ENCODE assay signal across 20 cellular contexts in genomic region chr5:125526940-125527339, GRCh38.
DNase-seq lines count a peak whose midpoint lies in the region; ATAC-seq and TF ChIP-seq lines count a peak whose summit lies in the region.
"Had no signal": no experiment of that assay in that cellular context is flagged by ENCODE, and none has a peak within 500 bp of the region (broad histone marks: within the 10 kb centered on the region; RNA-seq: fewer than 3 reads in every experiment).

No MANE protein-coding gene starts in this region.

- no peaks in the 10 kb centered on the region for H3K9me3 ChIP-seq in T-helper 17 cell (ENCODE audit: control insufficient read depth, low read length, poor library complexity, severe bottlenecking)
- no peaks in the 10 kb centered on the region for H3K9me3 ChIP-seq in H9 (ENCODE audit: control insufficient read depth, low read depth, low read length)
- H3K9me3 ChIP-seq: heart right ventricle had no signal

- H3K79me2 ChIP-seq in ACC112 (ENCODE audit: control insufficient read depth, insufficient read depth, low read length, unreplicated experiment) = no peaks in the 10 kb centered on the region
- H3K79me2 ChIP-seq in H9 (ENCODE audit: insufficient read depth, low read length) = no peaks in the 10 kb centered on the region

- H3T11ph ChIP-seq in H9 (ENCODE audit: low read length) = no peak overlapping the region

- H4K5ac ChIP-seq in H9 (ENCODE audit: insufficient read length, low read depth, low read length) = no peak overlapping the region

- H3K4me3 ChIP-seq in ACC112 (ENCODE audit: low read depth, low read length) = no peak overlapping the region
- H3K4me3 ChIP-seq: heart right ventricle had no signal

- no peaks in the 10 kb centered on the region for H3K4me1 Mint-ChIP-seq in T-helper 17 cell
- H3K4me1 Mint-ChIP-seq in H9 = peaks cover 8 to 13% of the 10 kb centered on the region in 2 experiments; a peak in 3 of 4 replicates

- no peak overlapping the region for H2BK120ac ChIP-seq in H9 (ENCODE audit: low read depth, low read length, poor library complexity, severe bottlenecking)

- H3K23me2 ChIP-seq in H9 (ENCODE audit: insufficient read length, low read depth, low read length, poor library complexity, severe bottlenecking) = no peaks in the 10 kb centered on the region

- H3K23ac ChIP-seq in H9 (ENCODE audit: insufficient read length, low read depth, low read length) = no peak overlapping the region

- H3K27ac Mint-ChIP-seq in T-helper 17 cell = no peak overlapping the region
- no peak overlapping the region for H3K27ac Mint-ChIP-seq in H9
- H3K27ac Mint-ChIP-seq: endodermal cell had no signal

- H2AFZ ChIP-seq in ACC112 (ENCODE audit: low read length, unreplicated experiment) = peak overlapping the region; percentile 47
- no peak overlapping the region for H2AFZ ChIP-seq in H9 (ENCODE audit: low read length)

- no peak overlapping the region for H2BK5ac ChIP-seq in H9 (ENCODE audit: insufficient read length, low read length)

- H3K4me2 ChIP-seq in H9 (ENCODE audit: insufficient read depth, insufficient read length, low read length) = no peak overlapping the region

- H3K4me1 ChIP-seq in ACC112 (ENCODE audit: control insufficient read depth, insufficient read depth, low read length, unreplicated experiment) (no peaks in the 10 kb centered on the region), H9 (ENCODE audit: insufficient read depth, low read length) (no peaks in the 10 kb centered on the region)

- no peaks in the 10 kb centered on the region for H3K27me3 Mint-ChIP-seq in T-helper 17 cell
- no peaks in the 10 kb centered on the region for H3K27me3 Mint-ChIP-seq in H9 (ENCODE audit: low read depth)

- no peak overlapping the region for H3K4ac ChIP-seq in H9 (ENCODE audit: low read depth, low read length)

- H3K36me3 Mint-ChIP-seq in T-helper 17 cell (ENCODE audit: low read depth) (no peaks in the 10 kb centered on the region), H9 (ENCODE audit: insufficient read depth in 1 of 3, low read depth in 3 of 3) (no peaks in the 10 kb centered on the region)

- H2AK5ac ChIP-seq in H9 (ENCODE audit: insufficient read length, low read length) = no peak overlapping the region

- no peaks in the 10 kb centered on the region for H3K79me1 ChIP-seq in H9 (ENCODE audit: insufficient read depth, low read depth, low read length, poor library complexity, severe bottlenecking)

- no peak overlapping the region for H3K27ac ChIP-seq in ACC112 (ENCODE audit: low read depth, low read length)
- H3K27ac ChIP-seq in H9 (ENCODE audit: insufficient read length, low read depth, low read length) = no peak overlapping the region
- H3K27ac ChIP-seq: C4-2B, heart right ventricle had no signal

- H3K14ac ChIP-seq in H9 (ENCODE audit: insufficient read depth, low read length) = no peak overlapping the region

- H4K8ac ChIP-seq in H9 (replicated peaks; ENCODE audit: insufficient read length, low read depth, low read length) = no peak overlapping the region

- DNase-seq in NCI-H226 = peak; percentile 83
- DNase-seq in cerebellar cortex (ENCODE audit: low spot score) = peak; percentile 12
- DNase-seq in kidney tubule cell (ENCODE audit: low spot score) = peak; percentile 11
- no peak for DNase-seq in NCI-H2196 (lab: John Stamatoyannopoulos, UW; ENCODE audit: unreplicated experiment)
- DNase-seq in T-helper 17 cell = no peak
- DNase-seq in H9 = no peak
- no peak for DNase-seq in DMS53 (lab: John Stamatoyannopoulos, UW)
- DNase-seq: activated CD4-positive, CD25-positive, alpha-beta regulatory T cell treated with anti-CD3 and anti-CD28 coated beads, Interleukin-2, amount 50 U/mL, for 72 hours; activated naive CD4-positive, alpha-beta T cell treated with Interleukin-2 at 50 U/mL for 16 hours; activated T-cell treated with anti-CD3 and anti-CD28 coated beads, Interleukin-2, amount 50 U/mL, for 4 hours; endodermal cell; GOT3; heart right ventricle; KBM-7; NCI-H187 treated with DMSO at 0.1 percent for 48 hours; NK-92 treated with Interleukin-12 subunit alpha and Interleukin-12 subunit beta, amount 100 ng/mL, for 24 hours; occipital lobe; stimulated activated CD4-positive, alpha-beta T cell treated with anti-CD3 and anti-CD28 coated beads, Interleukin-15, amount 100 ng/mL, for 24 hours had no signal

- H3K4me3 Mint-ChIP-seq in T-helper 17 cell (no peak overlapping the region), H9 (no peak overlapping the region)
- H3K4me3 Mint-ChIP-seq: activated T-cell treated with anti-CD3 and anti-CD28 coated beads, Interleukin-2, amount 50 U/mL, for 4 hours; endodermal cell had no signal

- H3K18ac ChIP-seq in H9 (ENCODE audit: insufficient read length, low read depth, low read length) = no peak overlapping the region

- H2BK15ac ChIP-seq in H9 (ENCODE audit: low read depth, low read length) = no peak overlapping the region

- H2BK12ac ChIP-seq in H9 (ENCODE audit: insufficient read length, low read depth, low read length) = no peak overlapping the region

- H3K36me3 ChIP-seq in ACC112 (ENCODE audit: insufficient read depth, low read length) = no peaks in the 10 kb centered on the region
- H3K36me3 ChIP-seq: heart right ventricle had no signal

- H4K91ac ChIP-seq in H9 (ENCODE audit: insufficient read length, low read depth, low read length) = no peak overlapping the region

- H2BK20ac ChIP-seq in H9 (ENCODE audit: low read depth, low read length, poor library complexity, severe bottlenecking) = no peak overlapping the region

- H3K56ac ChIP-seq in H9 (ENCODE audit: insufficient read length, low read depth, low read length) = no peak overlapping the region

- H3K9me3 Mint-ChIP-seq in H9 = no peaks in the 10 kb centered on the region
- H3K9me3 Mint-ChIP-seq: endodermal cell had no signal

- no peak for TF ChIP-seq CTCF in H9 (conservative IDR thresholded peaks at IDR 0.05)

- no peaks in the 10 kb centered on the region for H4K20me1 ChIP-seq in H9 (ENCODE audit: control insufficient read depth, insufficient read depth, insufficient read length)

- no peaks in the 10 kb centered on the region for H3K27me3 ChIP-seq in ACC112 (ENCODE audit: insufficient read depth, low read length)
- no peaks in the 10 kb centered on the region for H3K27me3 ChIP-seq in H9 (ENCODE audit: insufficient read depth, low read length)
- H3K27me3 ChIP-seq: heart right ventricle had no signal

- no peak for ATAC-seq in T-helper 17 cell
- ATAC-seq: activated T-cell treated with anti-CD3 and anti-CD28 coated beads, Interleukin-2, amount 50 U/mL, for 4 hours had no signal

- no peak overlapping the region for H3K9ac ChIP-seq in H9 (ENCODE audit: extremely low read depth, insufficient read length, low read length)

Comparison
In these comparisons a context has a peak if more than half of its experiments do, and no peak if none do; other contexts are left out.
1. DNase-seq: peak in NCI-H226 (single experiment), cerebellar cortex (single experiment) and kidney tubule cell (single experiment); none in NCI-H2196 (single experiment), T-helper 17 cell (0 of 3), H9 (single experiment) and DMS53 (single experiment).